In the genomic region with DNA sequence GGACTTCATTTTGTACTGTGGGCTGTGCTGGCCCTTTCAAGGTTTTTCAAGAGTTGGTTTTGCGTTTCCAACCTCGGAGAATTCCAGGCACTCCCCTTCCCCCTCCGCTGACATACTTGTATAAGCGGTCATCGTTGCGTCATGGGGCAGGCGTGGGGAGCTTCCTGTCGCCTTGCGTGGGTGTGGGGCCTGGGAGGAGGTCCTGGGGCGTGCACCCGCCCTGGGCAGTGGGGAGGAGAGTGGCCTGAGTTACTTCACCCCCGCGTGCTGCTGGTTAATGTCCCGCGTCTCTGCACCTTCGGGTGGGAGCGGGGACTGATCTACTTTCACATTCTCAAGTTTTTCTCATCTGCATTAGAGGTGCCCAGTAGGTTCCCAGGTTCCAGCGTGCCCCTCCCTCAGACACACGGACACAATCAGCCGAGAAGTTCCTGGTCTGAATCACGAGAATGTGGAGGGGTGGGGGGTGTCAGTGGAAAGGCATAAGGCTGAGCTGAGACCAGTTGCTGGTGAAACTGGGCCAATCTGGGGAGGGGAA, we compare ENCODE assay signal across 1 cellular context.
TF ChIP-seq lines count a peak whose summit lies in the region.

No MANE protein-coding gene starts in this region.

TF ChIP-seq in K562, 482 proteins besides CTCF, POLR2A, EP300 and RAD21 (continued from another document and continues in another):
- TF ChIP-seq, protein P1, sequence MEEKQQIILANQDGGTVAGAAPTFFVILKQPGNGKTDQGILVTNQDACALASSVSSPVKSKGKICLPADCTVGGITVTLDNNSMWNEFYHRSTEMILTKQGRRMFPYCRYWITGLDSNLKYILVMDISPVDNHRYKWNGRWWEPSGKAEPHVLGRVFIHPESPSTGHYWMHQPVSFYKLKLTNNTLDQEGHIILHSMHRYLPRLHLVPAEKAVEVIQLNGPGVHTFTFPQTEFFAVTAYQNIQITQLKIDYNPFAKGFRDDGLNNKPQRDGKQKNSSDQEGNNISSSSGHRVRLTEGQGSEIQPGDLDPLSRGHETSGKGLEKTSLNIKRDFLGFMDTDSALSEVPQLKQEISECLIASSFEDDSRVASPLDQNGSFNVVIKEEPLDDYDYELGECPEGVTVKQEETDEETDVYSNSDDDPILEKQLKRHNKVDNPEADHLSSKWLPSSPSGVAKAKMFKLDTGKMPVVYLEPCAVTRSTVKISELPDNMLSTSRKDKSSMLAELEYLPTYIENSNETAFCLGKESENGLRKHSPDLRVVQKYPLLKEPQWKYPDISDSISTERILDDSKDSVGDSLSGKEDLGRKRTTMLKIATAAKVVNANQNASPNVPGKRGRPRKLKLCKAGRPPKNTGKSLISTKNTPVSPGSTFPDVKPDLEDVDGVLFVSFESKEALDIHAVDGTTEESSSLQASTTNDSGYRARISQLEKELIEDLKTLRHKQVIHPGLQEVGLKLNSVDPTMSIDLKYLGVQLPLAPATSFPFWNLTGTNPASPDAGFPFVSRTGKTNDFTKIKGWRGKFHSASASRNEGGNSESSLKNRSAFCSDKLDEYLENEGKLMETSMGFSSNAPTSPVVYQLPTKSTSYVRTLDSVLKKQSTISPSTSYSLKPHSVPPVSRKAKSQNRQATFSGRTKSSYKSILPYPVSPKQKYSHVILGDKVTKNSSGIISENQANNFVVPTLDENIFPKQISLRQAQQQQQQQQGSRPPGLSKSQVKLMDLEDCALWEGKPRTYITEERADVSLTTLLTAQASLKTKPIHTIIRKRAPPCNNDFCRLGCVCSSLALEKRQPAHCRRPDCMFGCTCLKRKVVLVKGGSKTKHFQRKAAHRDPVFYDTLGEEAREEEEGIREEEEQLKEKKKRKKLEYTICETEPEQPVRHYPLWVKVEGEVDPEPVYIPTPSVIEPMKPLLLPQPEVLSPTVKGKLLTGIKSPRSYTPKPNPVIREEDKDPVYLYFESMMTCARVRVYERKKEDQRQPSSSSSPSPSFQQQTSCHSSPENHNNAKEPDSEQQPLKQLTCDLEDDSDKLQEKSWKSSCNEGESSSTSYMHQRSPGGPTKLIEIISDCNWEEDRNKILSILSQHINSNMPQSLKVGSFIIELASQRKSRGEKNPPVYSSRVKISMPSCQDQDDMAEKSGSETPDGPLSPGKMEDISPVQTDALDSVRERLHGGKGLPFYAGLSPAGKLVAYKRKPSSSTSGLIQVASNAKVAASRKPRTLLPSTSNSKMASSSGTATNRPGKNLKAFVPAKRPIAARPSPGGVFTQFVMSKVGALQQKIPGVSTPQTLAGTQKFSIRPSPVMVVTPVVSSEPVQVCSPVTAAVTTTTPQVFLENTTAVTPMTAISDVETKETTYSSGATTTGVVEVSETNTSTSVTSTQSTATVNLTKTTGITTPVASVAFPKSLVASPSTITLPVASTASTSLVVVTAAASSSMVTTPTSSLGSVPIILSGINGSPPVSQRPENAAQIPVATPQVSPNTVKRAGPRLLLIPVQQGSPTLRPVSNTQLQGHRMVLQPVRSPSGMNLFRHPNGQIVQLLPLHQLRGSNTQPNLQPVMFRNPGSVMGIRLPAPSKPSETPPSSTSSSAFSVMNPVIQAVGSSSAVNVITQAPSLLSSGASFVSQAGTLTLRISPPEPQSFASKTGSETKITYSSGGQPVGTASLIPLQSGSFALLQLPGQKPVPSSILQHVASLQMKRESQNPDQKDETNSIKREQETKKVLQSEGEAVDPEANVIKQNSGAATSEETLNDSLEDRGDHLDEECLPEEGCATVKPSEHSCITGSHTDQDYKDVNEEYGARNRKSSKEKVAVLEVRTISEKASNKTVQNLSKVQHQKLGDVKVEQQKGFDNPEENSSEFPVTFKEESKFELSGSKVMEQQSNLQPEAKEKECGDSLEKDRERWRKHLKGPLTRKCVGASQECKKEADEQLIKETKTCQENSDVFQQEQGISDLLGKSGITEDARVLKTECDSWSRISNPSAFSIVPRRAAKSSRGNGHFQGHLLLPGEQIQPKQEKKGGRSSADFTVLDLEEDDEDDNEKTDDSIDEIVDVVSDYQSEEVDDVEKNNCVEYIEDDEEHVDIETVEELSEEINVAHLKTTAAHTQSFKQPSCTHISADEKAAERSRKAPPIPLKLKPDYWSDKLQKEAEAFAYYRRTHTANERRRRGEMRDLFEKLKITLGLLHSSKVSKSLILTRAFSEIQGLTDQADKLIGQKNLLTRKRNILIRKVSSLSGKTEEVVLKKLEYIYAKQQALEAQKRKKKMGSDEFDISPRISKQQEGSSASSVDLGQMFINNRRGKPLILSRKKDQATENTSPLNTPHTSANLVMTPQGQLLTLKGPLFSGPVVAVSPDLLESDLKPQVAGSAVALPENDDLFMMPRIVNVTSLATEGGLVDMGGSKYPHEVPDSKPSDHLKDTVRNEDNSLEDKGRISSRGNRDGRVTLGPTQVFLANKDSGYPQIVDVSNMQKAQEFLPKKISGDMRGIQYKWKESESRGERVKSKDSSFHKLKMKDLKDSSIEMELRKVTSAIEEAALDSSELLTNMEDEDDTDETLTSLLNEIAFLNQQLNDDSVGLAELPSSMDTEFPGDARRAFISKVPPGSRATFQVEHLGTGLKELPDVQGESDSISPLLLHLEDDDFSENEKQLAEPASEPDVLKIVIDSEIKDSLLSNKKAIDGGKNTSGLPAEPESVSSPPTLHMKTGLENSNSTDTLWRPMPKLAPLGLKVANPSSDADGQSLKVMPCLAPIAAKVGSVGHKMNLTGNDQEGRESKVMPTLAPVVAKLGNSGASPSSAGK (IDR thresholded peaks at IDR 0.05) = no peak
- no peak for TF ChIP-seq POU5F1 (IDR thresholded peaks at IDR 0.05; ENCODE audit: borderline replicate concordance, low read depth, low read length, partially characterized antibody)
- TF ChIP-seq TAF9B (IDR thresholded peaks at IDR 0.05; ENCODE audit: partially characterized antibody) = peak; percentile 67
- TF ChIP-seq, protein P2, sequence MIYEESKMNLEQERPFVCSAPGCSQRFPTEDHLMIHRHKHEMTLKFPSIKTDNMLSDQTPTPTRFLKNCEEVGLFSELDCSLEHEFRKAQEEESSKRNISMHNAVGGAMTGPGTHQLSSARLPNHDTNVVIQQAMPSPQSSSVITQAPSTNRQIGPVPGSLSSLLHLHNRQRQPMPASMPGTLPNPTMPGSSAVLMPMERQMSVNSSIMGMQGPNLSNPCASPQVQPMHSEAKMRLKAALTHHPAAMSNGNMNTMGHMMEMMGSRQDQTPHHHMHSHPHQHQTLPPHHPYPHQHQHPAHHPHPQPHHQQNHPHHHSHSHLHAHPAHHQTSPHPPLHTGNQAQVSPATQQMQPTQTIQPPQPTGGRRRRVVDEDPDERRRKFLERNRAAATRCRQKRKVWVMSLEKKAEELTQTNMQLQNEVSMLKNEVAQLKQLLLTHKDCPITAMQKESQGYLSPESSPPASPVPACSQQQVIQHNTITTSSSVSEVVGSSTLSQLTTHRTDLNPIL (CRISPR knock-in tag; IDR thresholded peaks at IDR 0.05) = no peak
- TF ChIP-seq KLF16 (IDR thresholded peaks at IDR 0.05) = peak; percentile 38; the same call in 1 of the 2 replicates
- no peak for TF ChIP-seq DDX20 (tag; IDR thresholded peaks at IDR 0.05; ENCODE audit: low read depth)
- TF ChIP-seq ZNF57 (CRISPR knock-in tag; IDR thresholded peaks at IDR 0.05) = no peak
- TF ChIP-seq KLF10 (CRISPR knock-in tag; IDR thresholded peaks at IDR 0.05) = no peak
- TF ChIP-seq ZNF584 (CRISPR knock-in tag; IDR thresholded peaks at IDR 0.05; ENCODE audit: low read depth) = no peak
- TF ChIP-seq NCOA2 (IDR thresholded peaks at IDR 0.05; ENCODE audit: partially characterized antibody in 2 of 2) = no peak
- TF ChIP-seq, protein P3, sequence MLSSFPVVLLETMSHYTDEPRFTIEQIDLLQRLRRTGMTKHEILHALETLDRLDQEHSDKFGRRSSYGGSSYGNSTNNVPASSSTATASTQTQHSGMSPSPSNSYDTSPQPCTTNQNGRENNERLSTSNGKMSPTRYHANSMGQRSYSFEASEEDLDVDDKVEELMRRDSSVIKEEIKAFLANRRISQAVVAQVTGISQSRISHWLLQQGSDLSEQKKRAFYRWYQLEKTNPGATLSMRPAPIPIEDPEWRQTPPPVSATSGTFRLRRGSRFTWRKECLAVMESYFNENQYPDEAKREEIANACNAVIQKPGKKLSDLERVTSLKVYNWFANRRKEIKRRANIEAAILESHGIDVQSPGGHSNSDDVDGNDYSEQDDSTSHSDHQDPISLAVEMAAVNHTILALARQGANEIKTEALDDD (IDR thresholded peaks at IDR 0.05) = no peak
- peak; percentile 83 for TF ChIP-seq RBM22 (IDR thresholded peaks at IDR 0.05; ENCODE audit: low read depth, low read length, poor library complexity, severe bottlenecking)
- TF ChIP-seq, protein P4, sequence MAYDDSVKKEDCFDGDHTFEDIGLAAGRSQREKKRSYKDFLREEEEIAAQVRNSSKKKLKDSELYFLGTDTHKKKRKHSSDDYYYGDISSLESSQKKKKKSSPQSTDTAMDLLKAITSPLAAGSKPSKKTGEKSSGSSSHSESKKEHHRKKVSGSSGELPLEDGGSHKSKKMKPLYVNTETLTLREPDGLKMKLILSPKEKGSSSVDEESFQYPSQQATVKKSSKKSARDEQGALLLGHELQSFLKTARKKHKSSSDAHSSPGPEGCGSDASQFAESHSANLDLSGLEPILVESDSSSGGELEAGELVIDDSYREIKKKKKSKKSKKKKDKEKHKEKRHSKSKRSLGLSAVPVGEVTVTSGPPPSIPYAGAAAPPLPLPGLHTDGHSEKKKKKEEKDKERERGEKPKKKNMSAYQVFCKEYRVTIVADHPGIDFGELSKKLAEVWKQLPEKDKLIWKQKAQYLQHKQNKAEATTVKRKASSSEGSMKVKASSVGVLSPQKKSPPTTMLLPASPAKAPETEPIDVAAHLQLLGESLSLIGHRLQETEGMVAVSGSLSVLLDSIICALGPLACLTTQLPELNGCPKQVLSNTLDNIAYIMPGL (CRISPR knock-in tag; IDR thresholded peaks at IDR 0.05) = no peak
- peak; percentile 68 for TF ChIP-seq NCOR1 (IDR thresholded peaks at IDR 0.05)
- TF ChIP-seq ELF4 (CRISPR knock-in tag; IDR thresholded peaks at IDR 0.05) = no peak
- TF ChIP-seq, protein P5, sequence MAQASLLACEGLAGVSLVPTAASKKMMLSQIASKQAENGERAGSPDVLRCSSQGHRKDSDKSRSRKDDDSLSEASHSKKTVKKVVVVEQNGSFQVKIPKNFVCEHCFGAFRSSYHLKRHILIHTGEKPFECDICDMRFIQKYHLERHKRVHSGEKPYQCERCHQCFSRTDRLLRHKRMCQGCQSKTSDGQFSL (CRISPR knock-in tag; IDR thresholded peaks at IDR 0.05) = peak; percentile 71
- TF ChIP-seq, protein P5 (tag; IDR thresholded peaks at IDR 0.05) = no peak
- TF ChIP-seq, protein P6, sequence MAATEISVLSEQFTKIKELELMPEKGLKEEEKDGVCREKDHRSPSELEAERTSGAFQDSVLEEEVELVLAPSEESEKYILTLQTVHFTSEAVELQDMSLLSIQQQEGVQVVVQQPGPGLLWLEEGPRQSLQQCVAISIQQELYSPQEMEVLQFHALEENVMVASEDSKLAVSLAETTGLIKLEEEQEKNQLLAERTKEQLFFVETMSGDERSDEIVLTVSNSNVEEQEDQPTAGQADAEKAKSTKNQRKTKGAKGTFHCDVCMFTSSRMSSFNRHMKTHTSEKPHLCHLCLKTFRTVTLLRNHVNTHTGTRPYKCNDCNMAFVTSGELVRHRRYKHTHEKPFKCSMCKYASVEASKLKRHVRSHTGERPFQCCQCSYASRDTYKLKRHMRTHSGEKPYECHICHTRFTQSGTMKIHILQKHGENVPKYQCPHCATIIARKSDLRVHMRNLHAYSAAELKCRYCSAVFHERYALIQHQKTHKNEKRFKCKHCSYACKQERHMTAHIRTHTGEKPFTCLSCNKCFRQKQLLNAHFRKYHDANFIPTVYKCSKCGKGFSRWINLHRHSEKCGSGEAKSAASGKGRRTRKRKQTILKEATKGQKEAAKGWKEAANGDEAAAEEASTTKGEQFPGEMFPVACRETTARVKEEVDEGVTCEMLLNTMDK (IDR thresholded peaks at IDR 0.05; ENCODE audit: borderline replicate concordance, insufficient read depth, low read depth, low read length, poor library complexity, severe bottlenecking) = no peak
- TF ChIP-seq SETDB1 (IDR thresholded peaks at IDR 0.05; ENCODE audit: low read length) = no peak
- TF ChIP-seq RNF2 (IDR thresholded peaks at IDR 0.05) = no peak
- no peak for TF ChIP-seq SNIP1 (IDR thresholded peaks at IDR 0.05; ENCODE audit: low read depth)
- peak; percentile 98 for TF ChIP-seq EGR1 (conservative IDR thresholded peaks at IDR 0.05)
- TF ChIP-seq, protein P7, sequence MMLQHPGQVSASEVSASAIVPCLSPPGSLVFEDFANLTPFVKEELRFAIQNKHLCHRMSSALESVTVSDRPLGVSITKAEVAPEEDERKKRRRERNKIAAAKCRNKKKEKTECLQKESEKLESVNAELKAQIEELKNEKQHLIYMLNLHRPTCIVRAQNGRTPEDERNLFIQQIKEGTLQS (IDR thresholded peaks at IDR 0.05) = peak; percentile 93
- TF ChIP-seq, protein P7 (CRISPR knock-in tag; conservative IDR thresholded peaks at IDR 0.05) = peak; percentile 56; the same call in 1 of the 2 replicates
- TF ChIP-seq RBM14 (IDR thresholded peaks at IDR 0.05; ENCODE audit: borderline replicate concordance, insufficient read depth, low read depth, low read length) = no peak
- TF ChIP-seq CXXC5 (CRISPR knock-in tag; IDR thresholded peaks at IDR 0.05) = peak; percentile 60
- TF ChIP-seq ZNF644 (tag; IDR thresholded peaks at IDR 0.05; ENCODE audit: low read depth) = no peak
- peak in 1 of 2 experiments; percentile 30; a peak in 2 of 4 replicates for TF ChIP-seq NRF1 (conservative IDR thresholded peaks at IDR 0.05 in 1 of 2, IDR thresholded peaks at IDR 0.05 in 1 of 2)
- TF ChIP-seq ZNF444 (CRISPR knock-in tag; IDR thresholded peaks at IDR 0.05) = no peak
- TF ChIP-seq FIP1L1 (IDR thresholded peaks at IDR 0.05; ENCODE audit: low read depth, low read length, poor library complexity, severe bottlenecking) = no peak
- peak; percentile 12 for TF ChIP-seq SMAD1 (IDR thresholded peaks at IDR 0.05; ENCODE audit: low read depth, low read length, partially characterized antibody)
- TF ChIP-seq, protein P8, sequence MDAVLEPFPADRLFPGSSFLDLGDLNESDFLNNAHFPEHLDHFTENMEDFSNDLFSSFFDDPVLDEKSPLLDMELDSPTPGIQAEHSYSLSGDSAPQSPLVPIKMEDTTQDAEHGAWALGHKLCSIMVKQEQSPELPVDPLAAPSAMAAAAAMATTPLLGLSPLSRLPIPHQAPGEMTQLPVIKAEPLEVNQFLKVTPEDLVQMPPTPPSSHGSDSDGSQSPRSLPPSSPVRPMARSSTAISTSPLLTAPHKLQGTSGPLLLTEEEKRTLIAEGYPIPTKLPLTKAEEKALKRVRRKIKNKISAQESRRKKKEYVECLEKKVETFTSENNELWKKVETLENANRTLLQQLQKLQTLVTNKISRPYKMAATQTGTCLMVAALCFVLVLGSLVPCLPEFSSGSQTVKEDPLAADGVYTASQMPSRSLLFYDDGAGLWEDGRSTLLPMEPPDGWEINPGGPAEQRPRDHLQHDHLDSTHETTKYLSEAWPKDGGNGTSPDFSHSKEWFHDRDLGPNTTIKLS (IDR thresholded peaks at IDR 0.05; ENCODE audit: borderline replicate concordance, low read depth) = no peak; the same call in 1 of the 2 replicates
- no peak for TF ChIP-seq PTRF (tag; IDR thresholded peaks at IDR 0.05)
- TF ChIP-seq BRF1 (IDR thresholded peaks at IDR 0.05; ENCODE audit: borderline replicate concordance, extremely low read depth, insufficient read length) = no peak
- TF ChIP-seq ZNF347 (CRISPR knock-in tag; IDR thresholded peaks at IDR 0.05; ENCODE audit: low read depth) = no peak
- TF ChIP-seq ETV5 (CRISPR knock-in tag; IDR thresholded peaks at IDR 0.05; ENCODE audit: low read depth) = peak; percentile 70; the same call in 1 of the 2 replicates
